ENCODE assay signal across 8 cellular contexts in genomic region chr13:74325106-74325505, GRCh38.
DNase-seq lines count a peak whose midpoint lies in the region; ATAC-seq and TF ChIP-seq lines count a peak whose summit lies in the region.

No MANE protein-coding gene starts in this region.

- no peaks in the 10 kb centered on the region for H3K9me3 Mint-ChIP-seq in nephron progenitor cell

- no peaks in the 10 kb centered on the region for H3K36me3 Mint-ChIP-seq in nephron progenitor cell (ENCODE audit: low read depth)

- ATAC-seq in SK-N-SH treated with all-trans-retinoic acid at 6 μM for 48 hours, result peak; percentile 88
- ATAC-seq in GM18520 (IDR thresholded peaks at IDR 0.05; ENCODE audit: unreplicated experiment), result no peak

- TF ChIP-seq CTCF in nephron progenitor cell (IDR thresholded peaks at IDR 0.05), result no peak

- H3K4me1 Mint-ChIP-seq in nephron progenitor cell, result peaks cover 23% of the 10 kb centered on the region

- H3K27me3 Mint-ChIP-seq in nephron progenitor cell (ENCODE audit: low read depth, poor library complexity), result no peaks in the 10 kb centered on the region

- peak; percentile 34 for DNase-seq in AG08395 (ENCODE audit: low spot score)
- peak; percentile 73 for DNase-seq in M059J (ENCODE audit: low read depth)
- peak; percentile 76 for DNase-seq in iris pigment epithelial cell (ENCODE audit: low read depth)
- no peak for DNase-seq in nephron progenitor cell
- DNase-seq in activated CD4-positive, alpha-beta T cell treated with anti-CD3 and anti-CD28 coated beads for 48 hours, result no peak
- no peak for DNase-seq in central memory CD4-positive, alpha-beta T cell

- no peak overlapping the region for H3K27ac Mint-ChIP-seq in nephron progenitor cell

- no peak overlapping the region for H3K4me3 Mint-ChIP-seq in nephron progenitor cell

TF ChIP-seq in SK-N-SH treated with all-trans-retinoic acid at 6 μM for 48 hours, 23 proteins besides CTCF, POLR2A, EP300 and RAD21:
- TF ChIP-seq ISL1 (CRISPR knock-in tag; IDR thresholded peaks at IDR 0.05) (0 out of 2 replicates have a peak, but pooled peaks have one; percentile 6), ARNTL (CRISPR knock-in tag; IDR thresholded peaks at IDR 0.05; ENCODE audit: borderline replicate concordance, low read depth) (no peak)
TF ChIP-seq in SK-N-SH treated with all-trans-retinoic acid at 6 μM for 48 hours: peak in this region for 1.

Comparison
In these comparisons a context has a peak if more than half of its experiments do, and no peak if none do; other contexts are left out.
1. DNase-seq: peak in AG08395 (single experiment), M059J (single experiment) and iris pigment epithelial cell (single experiment); none in nephron progenitor cell (single experiment), activated CD4-positive, alpha-beta T cell treated with anti-CD3 and anti-CD28 coated beads for 48 hours (single experiment) and central memory CD4-positive, alpha-beta T cell (single experiment).